8 cellular contexts compared by ENCODE assay signal in genomic region chr10:5977471-5978370, GRCh38. TPM values are rescaled to one million over a fixed set of nuclear protein-coding genes. Genes with fewer than 3 reads are reported as not detected.
DNase-seq lines count a peak whose midpoint lies in the region; ATAC-seq and TF ChIP-seq lines count a peak whose summit lies in the region.

A gene with protein sequence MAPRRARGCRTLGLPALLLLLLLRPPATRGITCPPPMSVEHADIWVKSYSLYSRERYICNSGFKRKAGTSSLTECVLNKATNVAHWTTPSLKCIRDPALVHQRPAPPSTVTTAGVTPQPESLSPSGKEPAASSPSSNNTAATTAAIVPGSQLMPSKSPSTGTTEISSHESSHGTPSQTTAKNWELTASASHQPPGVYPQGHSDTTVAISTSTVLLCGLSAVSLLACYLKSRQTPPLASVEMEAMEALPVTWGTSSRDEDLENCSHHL (minus strand): TSS chr10:5977543. CDS start chr10:5977492, 51 bp downstream.

- H3K4me3 Mint-ChIP-seq in activated T-cell treated with anti-CD3 and anti-CD28 coated beads, Interleukin-2, amount 50 U/mL, for 72 hours: peak within 1 kb of the TSS; percentile 96 to 97

- no peaks in the 10 kb centered on the region for H3K9me3 Mint-ChIP-seq in activated T-cell treated with anti-CD3 and anti-CD28 coated beads, Interleukin-2, amount 50 U/mL, for 72 hours

- no peaks in the 10 kb centered on the region for H3K9me2 ChIP-seq in neural cell (ENCODE audit: insufficient read depth, low read length)

- H3K27me3 ChIP-seq in neural cell (ENCODE audit: insufficient read depth, low read depth, low read length): peaks cover 55% of the 10 kb centered on the region
- H3K27me3 ChIP-seq in stomach smooth muscle (ENCODE audit: control insufficient read depth in 1 of 2, insufficient read depth in 2 of 2, low read length in 2 of 2): no peaks in the 10 kb centered on the region

- H3K9me3 ChIP-seq in neural cell (ENCODE audit: low read length): no peaks in the 10 kb centered on the region
- no peaks in the 10 kb centered on the region for H3K9me3 ChIP-seq in stomach smooth muscle (ENCODE audit: control insufficient read depth in 2 of 2, low read length in 2 of 2)

- peak within 1 kb of the TSS; percentile 51 for H3K4me2 ChIP-seq in neural cell (ENCODE audit: low read length)

- ATAC-seq in GM18870 (IDR thresholded peaks at IDR 0.05; ENCODE audit: unreplicated experiment) (peak; percentile 39), HG03097 (IDR thresholded peaks at IDR 0.05; ENCODE audit: low FRiP score, unreplicated experiment) (peak; percentile 51)
- ATAC-seq in activated T-cell treated with anti-CD3 and anti-CD28 coated beads, Interleukin-2, amount 50 U/mL, for 72 hours (replicated peaks in 1 of 2): peak; percentile 80 to 82

- no peak for TF ChIP-seq CTCF in fibroblast of mammary gland (conservative IDR thresholded peaks at IDR 0.05; ENCODE audit: control insufficient read depth, insufficient read depth, low read depth, low read length)
- TF ChIP-seq CTCF in neural cell (IDR thresholded peaks at IDR 0.05; ENCODE audit: poor library complexity, severe bottlenecking): peak; percentile 28

- peaks cover 7% of the 10 kb centered on the region for H3K4me1 ChIP-seq in stomach smooth muscle (ENCODE audit: control insufficient read depth, insufficient read depth, low read length)

- H2AFZ ChIP-seq in neural cell (ENCODE audit: low read depth, low read length): no peak within 1 kb of the TSS

- peaks cover 30% of the 10 kb centered on the region for H3K4me1 Mint-ChIP-seq in activated T-cell treated with anti-CD3 and anti-CD28 coated beads, Interleukin-2, amount 50 U/mL, for 72 hours (ENCODE audit: low read depth)

- peak within 1 kb of the TSS; percentile 95 for H3K27ac Mint-ChIP-seq in activated T-cell treated with anti-CD3 and anti-CD28 coated beads, Interleukin-2, amount 50 U/mL, for 72 hours

- H3K27me3 Mint-ChIP-seq in activated T-cell treated with anti-CD3 and anti-CD28 coated beads, Interleukin-2, amount 50 U/mL, for 72 hours (ENCODE audit: low read depth): peaks cover 8% of the 10 kb centered on the region

- H3K4me3 ChIP-seq in fibroblast of mammary gland (ENCODE audit: control insufficient read depth, low read depth, low read length): peak within 1 kb of the TSS; percentile 68
- peak within 1 kb of the TSS; percentile 80 for H3K4me3 ChIP-seq in neural cell (ENCODE audit: low read length)
- peak within 1 kb of the TSS; percentile 91 to 94 for H3K4me3 ChIP-seq in stomach smooth muscle (ENCODE audit: low read length in 2 of 2)

- H3F3A ChIP-seq in neural cell (ENCODE audit: insufficient read depth, low read length, poor library complexity, severe bottlenecking): no peaks in the 10 kb centered on the region

- H4K20me1 ChIP-seq in neural cell (ENCODE audit: insufficient read depth): no peaks in the 10 kb centered on the region

- TF ChIP-seq RAD21 in neural cell (conservative IDR thresholded peaks at IDR 0.05): peak; percentile 13

- no peak for TF ChIP-seq EP300 in neural cell (conservative IDR thresholded peaks at IDR 0.05; ENCODE audit: poor library complexity, severe bottlenecking)

- no peaks in the 10 kb centered on the region for H3K36me3 ChIP-seq in neural cell (ENCODE audit: insufficient read depth, low read length)
- H3K36me3 ChIP-seq in stomach smooth muscle (ENCODE audit: control insufficient read depth in 2 of 2, insufficient read depth in 2 of 2, low read length in 2 of 2): no peaks in the 10 kb centered on the region

- no peak within 1 kb of the TSS for H3K27ac ChIP-seq in neural cell (ENCODE audit: low read length)
- peak within 1 kb of the TSS; percentile 66 for H3K27ac ChIP-seq in stomach smooth muscle (ENCODE audit: low read length)

- peaks cover 6 to 7% of the 10 kb centered on the region in 2 donors for H3K36me3 Mint-ChIP-seq in activated T-cell treated with anti-CD3 and anti-CD28 coated beads, Interleukin-2, amount 50 U/mL, for 72 hours (ENCODE audit: insufficient read depth in 2 of 2)

- DNase-seq in AG08396 (ENCODE audit: low spot score) (peak; percentile 93), OCI-M2 (lab: John Stamatoyannopoulos, UW; ENCODE audit: unreplicated experiment) (peak; percentile 3), fibroblast of mammary gland (ENCODE audit: low read depth) (peak; percentile 55)
- DNase-seq in activated T-cell treated with anti-CD3 and anti-CD28 coated beads, Interleukin-2, amount 50 U/mL, for 72 hours: peak; percentile 92 to 96

- no peaks in the 10 kb centered on the region for H3K79me2 ChIP-seq in neural cell (replicated peaks; ENCODE audit: insufficient read depth, low read length)

- H3K9ac ChIP-seq in neural cell (ENCODE audit: low read length): peak within 1 kb of the TSS; percentile 23
- H3K9ac ChIP-seq in stomach smooth muscle (ENCODE audit: low read length in 2 of 2): peak within 1 kb of the TSS; percentile 65 to 66

TF ChIP-seq in neural cell, 6 proteins besides CTCF, POLR2A, EP300 and RAD21:
- TF ChIP-seq MXI1 (conservative IDR thresholded peaks at IDR 0.05; ENCODE audit: poor library complexity, severe bottlenecking) (no peak), EZH2 (IDR thresholded peaks at IDR 0.05; ENCODE audit: borderline replicate concordance, insufficient read depth, low read length, poor library complexity, severe bottlenecking) (no peak), TAF1 (IDR thresholded peaks at IDR 0.05; ENCODE audit: low read depth) (no peak)
TF ChIP-seq in neural cell: peak in this region for 0.

RNA-seq across cellular contexts. Expression of the gene that starts here (rescaled TPM):
- 10 to 100 TPM; 23.7 to 30.0 TPM for total RNA-seq in activated T-cell treated with anti-CD3 and anti-CD28 coated beads, Interleukin-2, amount 50 U/mL, for 72 hours
- not detected in 2 replicates for polyA plus RNA-seq in neural cell
- not detected in 2 replicates for polyA minus RNA-seq in neural cell

Comparison
In these comparisons a context has a peak if more than half of its experiments do, and no peak if none do; other contexts are left out.
1. DNase-seq: peak in every context shown above with its lines; median percentile 94 in activated T-cell treated with anti-CD3 and anti-CD28 coated beads, Interleukin-2, amount 50 U/mL, for 72 hours; 93 in AG08396; 55 in fibroblast of mammary gland; 3 in OCI-M2.